ENCODE assay signal across 20 cellular contexts in the genomic region with DNA sequence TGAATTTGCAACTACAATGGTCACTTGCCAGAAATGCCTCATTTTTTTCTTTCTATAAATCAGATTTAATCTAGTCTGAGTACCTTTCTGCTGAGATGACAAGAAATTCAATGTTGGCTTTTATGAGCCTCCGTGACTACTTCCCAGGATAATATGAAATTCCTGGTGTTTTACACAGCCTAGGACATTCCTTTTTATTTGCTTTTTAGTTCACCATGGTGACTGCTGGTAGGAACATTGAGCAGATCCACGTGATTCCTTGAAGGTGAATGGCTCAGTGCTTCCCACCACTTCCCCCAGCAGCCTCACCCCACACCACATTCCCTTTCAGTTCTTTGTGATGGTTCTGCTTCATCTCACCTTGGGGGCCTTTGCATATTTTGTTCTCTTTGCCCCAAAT. TPM values are rescaled to one million over a fixed set of nuclear protein-coding genes. Genes with fewer than 3 reads are reported as not detected.
DNase-seq lines count a peak whose midpoint lies in the region; ATAC-seq and TF ChIP-seq lines count a peak whose summit lies in the region.
"Had no signal": no experiment of that assay in that cellular context is flagged by ENCODE, and none has a peak within 500 bp of the region (broad histone marks: within the 10 kb centered on the region; RNA-seq: fewer than 3 reads in every experiment).

No MANE protein-coding gene starts in this region.

- peaks cover 6% of the 10 kb centered on the region for H3K4me1 Mint-ChIP-seq in glutamatergic neuron (ENCODE audit: low read depth, unreplicated experiment)

- 30% methylated on average over 2 of the region's 2 CpGs for WGBS in SK-N-SH (ENCODE audit: low lambda C conversion rate)

- peaks cover 8% of the 10 kb centered on the region for H3K9me3 Mint-ChIP-seq in glutamatergic neuron (ENCODE audit: unreplicated experiment)

- H3F3A ChIP-seq in SK-N-SH (replicated peaks; ENCODE audit: insufficient read depth) = peaks cover 18% of the 10 kb centered on the region

- no peaks in the 10 kb centered on the region for H3K9me3 ChIP-seq in SK-N-SH
- H3K9me3 ChIP-seq: breast epithelium, upper lobe of left lung had no signal

- H3K4me3 Mint-ChIP-seq in glutamatergic neuron (ENCODE audit: unreplicated experiment) = no peak overlapping the region
- H3K4me3 Mint-ChIP-seq: activated naive CD4-positive, alpha-beta T cell treated with anti-CD3 and anti-CD28 coated beads for 36 hours; CD4-positive, alpha-beta memory T cell; stimulated activated naive B cell treated with anti-CD40 and anti-IgM and Interleukin-4, amounts not matched to agents 10 μg/mL and 1 μg/mL and 100 μg/mL, for 72 hours had no signal

- no peak for ATAC-seq in SK-N-SH treated with all-trans-retinoic acid at 6 μM for 48 hours
- ATAC-seq: left ventricle myocardium superior; stimulated activated naive B cell treated with anti-CD40 and anti-IgM and Interleukin-4, amounts not matched to agents 10 μg/mL and 1 μg/mL and 100 μg/mL, for 72 hours had no signal

- H3K4me1 ChIP-seq in SK-N-SH (ENCODE audit: control insufficient read depth in 1 of 2, insufficient read depth in 2 of 2, low read depth in 1 of 2, low read length in 1 of 2) = peaks cover 6% of the 10 kb centered on the region in 2 experiments

- H3K9me2 ChIP-seq in SK-N-SH = no peaks in the 10 kb centered on the region

- no peaks in the 10 kb centered on the region for H4K20me1 ChIP-seq in SK-N-SH (ENCODE audit: insufficient read depth)

- H3K79me2 ChIP-seq in SK-N-SH (ENCODE audit: insufficient read depth) = peaks cover 4% of the 10 kb centered on the region

- no peak overlapping the region for H3K9ac ChIP-seq in SK-N-SH

- peak overlapping the region; percentile 28 for H3K27ac Mint-ChIP-seq in glutamatergic neuron (ENCODE audit: unreplicated experiment)
- H3K27ac Mint-ChIP-seq: activated naive CD4-positive, alpha-beta T cell treated with anti-CD3 and anti-CD28 coated beads for 36 hours; stimulated activated naive B cell treated with anti-CD40 and anti-IgM and Interleukin-4, amounts not matched to agents 10 μg/mL and 1 μg/mL and 100 μg/mL, for 72 hours had no signal

- H3K27me3 ChIP-seq in SK-N-SH (ENCODE audit: insufficient read depth) = no peaks in the 10 kb centered on the region
- H3K27me3 ChIP-seq: breast epithelium, upper lobe of left lung had no signal

- H3K27ac ChIP-seq in SK-N-SH (ENCODE audit: low read depth in 2 of 2, low read length in 1 of 2) (0 out of 4 replicates have a peak overlapping the region, but pooled peaks of 1 of the 2 experiments have one; percentile 11), VCaP (peak overlapping the region; percentile 31)
- H3K27ac ChIP-seq: upper lobe of left lung had no signal

- TF ChIP-seq CTCF in SK-N-SH (IDR thresholded peaks at IDR 0.05) (no peak), VCaP (conservative IDR thresholded peaks at IDR 0.05) (no peak), glutamatergic neuron (IDR thresholded peaks at IDR 0.05; ENCODE audit: partially characterized antibody, unreplicated experiment) (no peak)

- CTCF ChIA-PET in SK-N-SH (lab: Yijun Ruan, JAX) = interaction anchor here (0.8 to 9.5 kb wide), 43 partner anchors 9 to 353 kb away, joined by 3 to 256 read pairs (median 11); partner anchors contain the start of gene CD276

- peaks cover 3% of the 10 kb centered on the region for H3K27me3 Mint-ChIP-seq in glutamatergic neuron (ENCODE audit: unreplicated experiment)

- H3K4me2 ChIP-seq in SK-N-SH = 0 out of 2 replicates have a peak overlapping the region, but pooled peaks have one; percentile 5

- DNase-seq in SK-N-SH = no peak
- no peak for DNase-seq in glutamatergic neuron
- peak; percentile 18 for DNase-seq in stromal cell of bone marrow (ENCODE audit: low read depth)
- no peak for DNase-seq in NCI-H1930 (lab: John Stamatoyannopoulos, UW)
- DNase-seq in EL = no peak
- DNase-seq in HCEC 1CT = no peak
- DNase-seq: 8988T; activated CD4-positive, alpha-beta T cell treated with anti-CD3 and anti-CD28 coated beads, Interleukin-2, amount 50 U/mL, for 4 hours; activated naive CD4-positive, alpha-beta T cell treated with anti-CD3 and anti-CD28 coated beads for 36 hours; CD4-positive, alpha-beta memory T cell; DMS79 treated with DMSO at 0.1 percent for 48 hours; left ventricle myocardium superior; NCI-H2081 treated with DMSO at 0.1 percent for 48 hours; NCI-H526 treated with DMSO at 0.1 percent for 48 hours; spleen; stimulated activated naive B cell treated with anti-CD40 and anti-IgM and Interleukin-4, amounts not matched to agents 10 μg/mL and 1 μg/mL and 100 μg/mL, for 72 hours; upper lobe of left lung had no signal

- no peak overlapping the region for H3K4me3 ChIP-seq in SK-N-SH (ENCODE audit: low read depth in 2 of 2, low read length in 1 of 2)
- H3K4me3 ChIP-seq: breast epithelium, spleen, upper lobe of left lung had no signal

- TF ChIP-seq RAD21 in SK-N-SH (IDR thresholded peaks at IDR 0.05; ENCODE audit: low read length) = no peak

- H3K36me3 Mint-ChIP-seq in glutamatergic neuron (ENCODE audit: unreplicated experiment) = no peaks in the 10 kb centered on the region

- no peaks in the 10 kb centered on the region for H3K36me3 ChIP-seq in SK-N-SH (replicated peaks in 1 of 2; ENCODE audit: control insufficient read depth in 1 of 2, insufficient read depth in 2 of 2, low read length in 1 of 2)
- H3K36me3 ChIP-seq: breast epithelium, spleen, upper lobe of left lung had no signal

- POLR2A ChIA-PET in SK-N-SH (lab: Yijun Ruan, JAX) = no interaction called here

- H2AFZ ChIP-seq in SK-N-SH (ENCODE audit: low read depth) = no peak overlapping the region

- TF ChIP-seq EP300 in SK-N-SH (IDR thresholded peaks at IDR 0.05; ENCODE audit: borderline replicate concordance in 1 of 2, low read depth in 1 of 2, low read length in 1 of 2) = no peak

TF ChIP-seq in SK-N-SH, 30 proteins besides CTCF, POLR2A, EP300 and RAD21 (continues in another document):
- TF ChIP-seq, protein P1, sequence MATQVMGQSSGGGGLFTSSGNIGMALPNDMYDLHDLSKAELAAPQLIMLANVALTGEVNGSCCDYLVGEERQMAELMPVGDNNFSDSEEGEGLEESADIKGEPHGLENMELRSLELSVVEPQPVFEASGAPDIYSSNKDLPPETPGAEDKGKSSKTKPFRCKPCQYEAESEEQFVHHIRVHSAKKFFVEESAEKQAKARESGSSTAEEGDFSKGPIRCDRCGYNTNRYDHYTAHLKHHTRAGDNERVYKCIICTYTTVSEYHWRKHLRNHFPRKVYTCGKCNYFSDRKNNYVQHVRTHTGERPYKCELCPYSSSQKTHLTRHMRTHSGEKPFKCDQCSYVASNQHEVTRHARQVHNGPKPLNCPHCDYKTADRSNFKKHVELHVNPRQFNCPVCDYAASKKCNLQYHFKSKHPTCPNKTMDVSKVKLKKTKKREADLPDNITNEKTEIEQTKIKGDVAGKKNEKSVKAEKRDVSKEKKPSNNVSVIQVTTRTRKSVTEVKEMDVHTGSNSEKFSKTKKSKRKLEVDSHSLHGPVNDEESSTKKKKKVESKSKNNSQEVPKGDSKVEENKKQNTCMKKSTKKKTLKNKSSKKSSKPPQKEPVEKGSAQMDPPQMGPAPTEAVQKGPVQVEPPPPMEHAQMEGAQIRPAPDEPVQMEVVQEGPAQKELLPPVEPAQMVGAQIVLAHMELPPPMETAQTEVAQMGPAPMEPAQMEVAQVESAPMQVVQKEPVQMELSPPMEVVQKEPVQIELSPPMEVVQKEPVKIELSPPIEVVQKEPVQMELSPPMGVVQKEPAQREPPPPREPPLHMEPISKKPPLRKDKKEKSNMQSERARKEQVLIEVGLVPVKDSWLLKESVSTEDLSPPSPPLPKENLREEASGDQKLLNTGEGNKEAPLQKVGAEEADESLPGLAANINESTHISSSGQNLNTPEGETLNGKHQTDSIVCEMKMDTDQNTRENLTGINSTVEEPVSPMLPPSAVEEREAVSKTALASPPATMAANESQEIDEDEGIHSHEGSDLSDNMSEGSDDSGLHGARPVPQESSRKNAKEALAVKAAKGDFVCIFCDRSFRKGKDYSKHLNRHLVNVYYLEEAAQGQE (IDR thresholded peaks at IDR 0.05; ENCODE audit: low read depth, low read length) = no peak
- no peak for TF ChIP-seq TEAD4 (IDR thresholded peaks at IDR 0.05; ENCODE audit: borderline replicate concordance, insufficient read depth)
- no peak for TF ChIP-seq MEF2A (IDR thresholded peaks at IDR 0.05; ENCODE audit: borderline replicate concordance, low read depth)

TF ChIP-seq in SK-N-SH treated with all-trans-retinoic acid at 6 μM for 48 hours, 23 proteins besides CTCF, POLR2A, EP300 and RAD21:
- no peak for TF ChIP-seq ESRRG (CRISPR knock-in tag; IDR thresholded peaks at IDR 0.05)
- no peak for TF ChIP-seq SNAI2 (CRISPR knock-in tag; IDR thresholded peaks at IDR 0.05)
- no peak for TF ChIP-seq POU6F1 (CRISPR knock-in tag; IDR thresholded peaks at IDR 0.05; ENCODE audit: borderline replicate concordance, low read depth)
- no peak for TF ChIP-seq ISL1 (CRISPR knock-in tag; IDR thresholded peaks at IDR 0.05)
- no peak for TF ChIP-seq ZNF70 (CRISPR knock-in tag; IDR thresholded peaks at IDR 0.05)
- no peak for TF ChIP-seq ZNF8 (CRISPR knock-in tag; IDR thresholded peaks at IDR 0.05)
- TF ChIP-seq BACH2 (CRISPR knock-in tag; IDR thresholded peaks at IDR 0.05; ENCODE audit: borderline replicate concordance) = no peak

RNA-seq across cellular contexts. Expression of gene NPTN, which starts 4.3 kb away (rescaled TPM):
- polyA plus RNA-seq in SK-N-SH (2012; rRNA removed) = 177 and 183 TPM in 2 replicates
- 147 and 202 TPM in 2 replicates for polyA plus RNA-seq in SK-N-SH (2012; cell fraction: cytosol; rRNA removed)
- polyA plus RNA-seq in SK-N-SH (2012; cell fraction: nucleus; rRNA removed) = 93.4 and 161 TPM in 2 replicates
- 86.6 TPM for total RNA-seq in glutamatergic neuron (ENCODE audit: unreplicated experiment)

RNA-seq across cellular contexts. Expression of gene CD276, which starts 46.7 kb away (rescaled TPM):
- 60.1 and 86.2 TPM in 2 replicates for polyA plus RNA-seq in SK-N-SH (2012; rRNA removed)
- 45.2 and 67.1 TPM in 2 replicates for polyA plus RNA-seq in SK-N-SH (2012; cell fraction: cytosol; rRNA removed)
- 81.1 and 82.1 TPM in 2 replicates for polyA plus RNA-seq in SK-N-SH (2012; cell fraction: nucleus; rRNA removed)
- total RNA-seq in glutamatergic neuron (ENCODE audit: unreplicated experiment) = 192 TPM
- polyA plus RNA-seq: CD4-positive, alpha-beta memory T cell had no signal
